In genomic region chr5:178152491-178153444, GRCh38 we compare ENCODE assay signal across 8 cellular contexts. TPM values are rescaled to one million over a fixed set of nuclear protein-coding genes. Genes with fewer than 3 reads are reported as not detected.
DNase-seq lines count a peak whose midpoint lies in the region; ATAC-seq, FAIRE-seq and TF ChIP-seq lines count a peak whose summit lies in the region.

No MANE protein-coding gene starts in this region.

- no peaks in the 10 kb centered on the region for H4K20me1 ChIP-seq in GM12878 (ENCODE audit: control insufficient read depth, insufficient read depth)

- H3K9ac ChIP-seq in GM12878 (ENCODE audit: control insufficient read depth, insufficient read depth, low read length) (peak overlapping the region; percentile 84), mesenchymal stem cell (ENCODE audit: low read length) (peak overlapping the region; percentile 97)

- H3K36me3 ChIP-seq in heart left ventricle, result peaks cover 0 to 40% (median 36%) of the 10 kb centered on the region in 9 donors
- peaks cover 16 to 21% of the 10 kb centered on the region in 2 experiments; a peak in 3 of 4 replicates for H3K36me3 ChIP-seq in GM12878 (ENCODE audit: control insufficient read depth in 2 of 2, insufficient read depth in 2 of 2, low read length in 1 of 2)
- peaks cover 37 to 47% of the 10 kb centered on the region in 2 experiments for H3K36me3 ChIP-seq in mesenchymal stem cell (ENCODE audit: control insufficient read depth in 1 of 2, insufficient read depth in 2 of 2, low read depth in 1 of 2, low read length in 2 of 2)
- H3K36me3 ChIP-seq in uterus, result no peaks in the 10 kb centered on the region

- H2BK15ac ChIP-seq in mesenchymal stem cell (ENCODE audit: low read depth, poor library complexity, severe bottlenecking), result no peak overlapping the region

- H4K8ac ChIP-seq in mesenchymal stem cell (ENCODE audit: low read length), result peak overlapping the region; percentile 27

- TF ChIP-seq CTCF in heart left ventricle (IDR thresholded peaks at IDR 0.05) (no peak), GM12878 (IDR thresholded peaks at IDR 0.05 in 2 of 3, conservative IDR thresholded peaks at IDR 0.05 in 1 of 3; ENCODE audit: control insufficient read depth in 2 of 3, extremely low read depth in 1 of 3, insufficient read depth in 1 of 3, low read depth in 3 of 3, low read length in 3 of 3) (no peak), uterus (IDR thresholded peaks at IDR 0.05) (no peak)

- no peak overlapping the region for H2AFZ ChIP-seq in GM12878 (ENCODE audit: control insufficient read depth, low read depth, low read length)
- no peak overlapping the region for H2AFZ ChIP-seq in mesenchymal stem cell (ENCODE audit: low read depth, low read length)

- peaks cover 35% of the 10 kb centered on the region for H3K79me1 ChIP-seq in mesenchymal stem cell (replicated peaks; ENCODE audit: low read length, poor library complexity, severe bottlenecking)

- WGBS in heart left ventricle, 4 donors, result 44 to 57% (median 52%) methylated on average over 26 to 31 of the region's 31 CpGs
- WGBS in GM12878 (ENCODE audit: insufficient coverage, insufficient replicate concordance, low lambda C conversion rate, missing lambda C conversion rate), result 47% methylated on average over 31 of the region's 31 CpGs
- 61% methylated on average over 29 of the region's 31 CpGs for WGBS in mesenchymal stem cell

- H2BK120ac ChIP-seq in mesenchymal stem cell (ENCODE audit: low read depth, low read length), result no peak overlapping the region

- no peak for TF ChIP-seq RAD21 in GM12878 (IDR thresholded peaks at IDR 0.05; ENCODE audit: insufficient read depth, low read depth, low read length)

- H2BK12ac ChIP-seq in mesenchymal stem cell (ENCODE audit: low read length in 2 of 2), result no peak overlapping the region

- peak overlapping the region; percentile 15 for H2AK5ac ChIP-seq in mesenchymal stem cell (ENCODE audit: low read length, severe bottlenecking)

- ATAC-seq in heart left ventricle (no peak), Right ventricle myocardium superior (ENCODE audit: poor library complexity) (no peak), GM12878 (no peak; the same call in 2 of the 3 replicates), GM21737 (IDR thresholded peaks at IDR 0.05; ENCODE audit: unreplicated experiment) (no peak), HG03571 (IDR thresholded peaks at IDR 0.05; ENCODE audit: unreplicated experiment) (no peak)

- H2BK5ac ChIP-seq in mesenchymal stem cell (ENCODE audit: low read depth, low read length, poor library complexity, severe bottlenecking), result no peak overlapping the region

- BruUV-seq in GM12878 (replicated peaks; lab: Mats Ljungman, UMichigan), result no TSS peak

- no peaks in the 10 kb centered on the region for H3K27me3 ChIP-seq in heart left ventricle
- no peaks in the 10 kb centered on the region for H3K27me3 ChIP-seq in GM12878 (replicated peaks in 1 of 2; ENCODE audit: control insufficient read depth in 2 of 2, insufficient read depth in 2 of 2, low read length in 1 of 2)
- no peaks in the 10 kb centered on the region for H3K27me3 ChIP-seq in mesenchymal stem cell (ENCODE audit: control insufficient read depth in 1 of 2, insufficient read depth in 1 of 2, low read length in 2 of 2)
- no peaks in the 10 kb centered on the region for H3K27me3 ChIP-seq in uterus

- H3K4me1 ChIP-seq in heart left ventricle (peaks cover 6 to 28% (median 17%) of the 10 kb centered on the region in 12 donors), GM12878 (ENCODE audit: control insufficient read depth, insufficient read depth, low read length) (peaks cover 7% of the 10 kb centered on the region; the same call in 1 of the 2 replicates), mesenchymal stem cell (ENCODE audit: control insufficient read depth, insufficient read depth, low read depth, low read length) (peaks cover 13% of the 10 kb centered on the region), uterus (no peaks in the 10 kb centered on the region)

- CTCF ChIA-PET in GM12878 (lab: Yijun Ruan, JAX), result interaction anchor here (0.7 to 13.8 kb wide), 8 partner anchors 10 to 76 kb away, joined by 3 to 183 read pairs (median 4); no protein-coding TSS in a partner anchor

- H3K27ac ChIP-seq in heart left ventricle (peak overlapping the region in 8 of 12 donors; percentile 41 to 83 (median 74)), GM12878 (ENCODE audit: control insufficient read depth, insufficient read depth) (peak overlapping the region; percentile 67), mesenchymal stem cell (ENCODE audit: low read length, poor library complexity, severe bottlenecking) (no peak overlapping the region), uterus (peak overlapping the region; percentile 62 to 76)

- RAD21 ChIA-PET in GM12878 (lab: Charles Lee; ENCODE audit: unreplicated experiment), result interaction anchor here (0.6 to 1.3 kb wide), 5 partner anchors 21 to 592 kb away, joined by 3 to 10 read pairs (median 3); no protein-coding TSS in a partner anchor

- POLR2A ChIA-PET in GM12878 (lab: Charles Lee), result interaction anchor here (0.7 to 2.1 kb wide), 4 partner anchors 9 to 51 kb away, joined by 3 to 8 read pairs (median 4); partner anchors contain the start of gene HNRNPAB

- no peak for DNase-seq in heart left ventricle
- no peak for DNase-seq in Right ventricle myocardium superior
- no peak for DNase-seq in GM12878 (ENCODE audit: low read depth, low spot score)
- peak; percentile 19 for DNase-seq in mesenchymal stem cell
- DNase-seq in uterus, result no peak
- no peak for DNase-seq in T1000 (lab: John Stamatoyannopoulos, UW)

- peak overlapping the region; percentile 89 for H3K4me2 ChIP-seq in GM12878 (ENCODE audit: control insufficient read depth, insufficient read depth)
- peak overlapping the region; percentile 90 for H3K4me2 ChIP-seq in mesenchymal stem cell (ENCODE audit: low read length, poor library complexity, severe bottlenecking)

- no peaks in the 10 kb centered on the region for H3K9me3 ChIP-seq in heart left ventricle
- H3K9me3 ChIP-seq in GM12878 (replicated peaks; ENCODE audit: control insufficient read depth, insufficient read depth, low read length), result no peaks in the 10 kb centered on the region
- no peaks in the 10 kb centered on the region for H3K9me3 ChIP-seq in mesenchymal stem cell (ENCODE audit: control insufficient read depth, low read length)
- H3K9me3 ChIP-seq in uterus, result no peaks in the 10 kb centered on the region

- H3K4me3 ChIP-seq in heart left ventricle (peak overlapping the region; percentile 57 to 97 (median 84)), GM12878 (peak overlapping the region; percentile 89), mesenchymal stem cell (ENCODE audit: insufficient read depth in 1 of 2, low read depth in 1 of 2, low read length in 2 of 2) (peak overlapping the region; percentile 93 to 98), uterus (peak overlapping the region; percentile 67 to 82)

- in situ Hi-C loops in GM12878 (cut with MboI), result no loop called here

- H3K79me2 ChIP-seq in GM12878 (ENCODE audit: control insufficient read depth, insufficient read depth, low read length), result peaks cover 15% of the 10 kb centered on the region

- no peak overlapping the region for H3K14ac ChIP-seq in mesenchymal stem cell (ENCODE audit: low read length in 2 of 2)

- no peak overlapping the region for H3K18ac ChIP-seq in mesenchymal stem cell (ENCODE audit: low read depth in 1 of 2, low read length in 2 of 2)

- no peak for FAIRE-seq in GM12878 (lab: Jason Lieb, UNC)

- intact Hi-C loops in heart left ventricle (cut with DNase I), result loop anchor here in 1 of 10 donors (2.0 kb wide), 1 partner anchor 22 kb away; the partner anchor contains the start of gene RMND5B
- intact Hi-C loops in Right ventricle myocardium superior (cut with DNase I), result no loop called here
- intact Hi-C loops in GM12878 (cut with micrococcal nuclease; ENCODE audit: unreplicated experiment), result no loop called here
- intact Hi-C loops in uterus (cut with DNase I; ENCODE audit: low total_unique reads), result no loop called here

- H3K23ac ChIP-seq in mesenchymal stem cell (ENCODE audit: low read length in 2 of 2), result no peak overlapping the region

- H4K91ac ChIP-seq in mesenchymal stem cell (ENCODE audit: low read length), result no peak overlapping the region

- TF ChIP-seq EP300 in GM12878 (IDR thresholded peaks at IDR 0.05; ENCODE audit: borderline replicate concordance in 1 of 2, control insufficient read depth in 1 of 2, low read depth in 2 of 2, low read length in 2 of 2), result no peak

- TF ChIP-seq POLR2A in heart left ventricle (IDR thresholded peaks at IDR 0.05) (no peak), GM12878 (IDR thresholded peaks at IDR 0.05; ENCODE audit: low read depth, low read length) (no peak), uterus (IDR thresholded peaks at IDR 0.05) (no peak)

- peak overlapping the region in 1 of 2 experiments; percentile 33 for H3K4ac ChIP-seq in mesenchymal stem cell (ENCODE audit: low read depth in 1 of 2, low read length in 2 of 2)

- SMC1A ChIA-PET in GM12878 (lab: Charles Lee; ENCODE audit: uncharacterized antibody, unreplicated experiment), result interaction anchor here (0.6 to 1.9 kb wide), 5 partner anchors 29 to 83 kb away, joined by 3 to 6 read pairs (median 3); no protein-coding TSS in a partner anchor

RNA-seq across cellular contexts. Expression of gene NHP2, which starts 0.9 kb away (rescaled TPM):
- 100 to 1,000 TPM in 3 of 9 donors, 10 to 100 TPM in 6; 60.9 to 196 (median 75.2) TPM for total RNA-seq in heart left ventricle
- 100 to 1,000 TPM in 1 of 2 donors, 10 to 100 TPM in 1; 92.0 to 320 TPM for polyA plus RNA-seq in heart left ventricle
- 75.7 TPM for total RNA-seq in Right ventricle myocardium superior
- total RNA-seq in GM12878 (2013; cell fraction: nucleolus; rRNA removed), result 53.0 and 54.1 TPM in 2 replicates
- 284 and 305 TPM in 2 replicates for total RNA-seq in GM12878 (2014; rRNA removed)
- 132 and 163 TPM in 2 replicates for total RNA-seq in GM12878 (2014; rRNA removed; fragmentation: Illumina TruSeq; extraction: Trizol)
- total RNA-seq in GM12878 (2021), result 233 TPM in 2 replicates
- 141 TPM for polyA plus RNA-seq in GM12878 (2011; ENCODE audit: low read depth)
- 112 and 130 TPM in 2 replicates for polyA plus RNA-seq in GM12878 (2011; rRNA removed)
- polyA plus RNA-seq in GM12878 (2011; cell fraction: cytosol; rRNA removed), result 200 and 227 TPM in 2 replicates
- polyA plus RNA-seq in GM12878 (2011; cell fraction: nucleus; rRNA removed), result 129 and 130 TPM in 2 replicates
- 153 and 166 TPM in 2 replicates for polyA plus RNA-seq in GM12878 (2012)
- 46.4 and 97.3 TPM in 2 replicates for polyA plus RNA-seq in GM12878 (2014; fragmentation: Illumina TruSeq; extraction: Trizol)
- polyA plus RNA-seq in GM12878 (2014; fragmentation: Nextera tagmentation; extraction: Ambion mirVana), result 100 to 1,000 TPM in 1 of 2 experiments, 10 to 100 TPM in 1; 39.2 to 127 TPM
- polyA plus RNA-seq in GM12878 (2014; rRNA removed), result 277 and 301 TPM in 2 replicates
- 100 to 1,000 TPM; 485 to 513 TPM for polyA plus RNA-seq in GM12878 (2016; fragmentation: Nextera tagmentation; extraction: Ambion mirVana)
- polyA minus RNA-seq in GM12878 (2011; rRNA and poly(A)+ RNA removed), result 50.3 and 72.8 TPM in 2 replicates
- 57.3 and 62.9 TPM in 2 replicates for polyA minus RNA-seq in GM12878 (2011; cell fraction: cytosol; rRNA and poly(A)+ RNA removed)
- polyA minus RNA-seq in GM12878 (2011; cell fraction: nucleus; rRNA and poly(A)+ RNA removed), result 35.5 and 50.4 TPM in 2 replicates
- 114 TPM for polyA plus RNA-seq in mesenchymal stem cell (2013, experiment 1 of 2)
- polyA plus RNA-seq in mesenchymal stem cell (2013, experiment 2 of 2), result 119 TPM
- 100 to 1,000 TPM in 3 of 4 donors, 10 to 100 TPM in 1; 83.4 to 180 (median 147) TPM for total RNA-seq in uterus

RNA-seq across cellular contexts. Expression of gene RMND5B, which starts 22.0 kb away (rescaled TPM):
- total RNA-seq in heart left ventricle (10 to 100 TPM; 26.4 to 42.2 (median 32.7) TPM), Right ventricle myocardium superior (33.7 TPM), GM12878 (2014; rRNA removed) (25.8 and 27.6 TPM in 2 replicates), GM12878 (2014; rRNA removed; fragmentation: Illumina TruSeq; extraction: Trizol) (16.7 and 16.8 TPM in 2 replicates), GM12878 (2021) (37.5 and 39.6 TPM in 2 replicates), uterus (10 to 100 TPM; 29.7 to 52.3 (median 39.9) TPM)
- polyA plus RNA-seq in heart left ventricle (10 to 100 TPM; 29.9 to 40.4 TPM), GM12878 (2011; rRNA removed) (20.0 and 34.3 TPM in 2 replicates), GM12878 (2014; fragmentation: Illumina TruSeq; extraction: Trizol) (11.2 and 19.0 TPM in 2 replicates), GM12878 (2014; fragmentation: Nextera tagmentation; extraction: Ambion mirVana) (1 to 10 TPM; 1.6 to 4.0 TPM), GM12878 (2014; rRNA removed) (36.2 and 39.5 TPM in 2 replicates), GM12878 (2016; fragmentation: Nextera tagmentation; extraction: Ambion mirVana) (10 to 100 TPM; 50.4 to 50.7 TPM)
- 42.9 and 49.4 TPM in 2 replicates for total RNA-seq in GM12878 (2013; cell fraction: nucleolus; rRNA removed)
- 11.3 TPM for polyA plus RNA-seq in GM12878 (2011; ENCODE audit: low read depth)
- polyA plus RNA-seq in GM12878 (2011; cell fraction: cytosol; rRNA removed), result 43.0 and 46.1 TPM in 2 replicates
- polyA plus RNA-seq in GM12878 (2011; cell fraction: nucleus; rRNA removed), result 62.1 and 65.1 TPM in 2 replicates
- polyA plus RNA-seq in GM12878 (2012), result 23.8 and 24.3 TPM in 2 replicates
- polyA minus RNA-seq in GM12878 (2011; rRNA and poly(A)+ RNA removed), result 38.7 and 46.0 TPM in 2 replicates
- polyA minus RNA-seq in GM12878 (2011; cell fraction: cytosol; rRNA and poly(A)+ RNA removed), result 12.4 and 14.0 TPM in 2 replicates
- 20.8 and 39.0 TPM in 2 replicates for polyA minus RNA-seq in GM12878 (2011; cell fraction: nucleus; rRNA and poly(A)+ RNA removed)
- 14.0 TPM for polyA plus RNA-seq in mesenchymal stem cell (2013, experiment 1 of 2)
- 14.1 TPM for polyA plus RNA-seq in mesenchymal stem cell (2013, experiment 2 of 2)

RNA-seq across cellular contexts. Expression of gene GMCL2, which starts 34.4 kb away (rescaled TPM):
- total RNA-seq in heart left ventricle (not detected), Right ventricle myocardium superior (not detected), GM12878 (2014; rRNA removed) (not detected in 2 replicates), GM12878 (2014; rRNA removed; fragmentation: Illumina TruSeq; extraction: Trizol) (not detected in 2 replicates), GM12878 (2021) (not detected in 2 replicates), uterus (not detected)
- polyA plus RNA-seq in heart left ventricle (not detected), GM12878 (2011; rRNA removed) (0.04 TPM in 1 of 2 replicates, not detected in the other), GM12878 (2014; fragmentation: Illumina TruSeq; extraction: Trizol) (not detected in 2 replicates), GM12878 (2014; fragmentation: Nextera tagmentation; extraction: Ambion mirVana) (not detected), GM12878 (2014; rRNA removed) (not detected in 2 replicates), GM12878 (2016; fragmentation: Nextera tagmentation; extraction: Ambion mirVana) (under 1 TPM in 1 of 2 experiments, not detected in 1; 0.07 TPM)
- not detected in 2 replicates for total RNA-seq in GM12878 (2013; cell fraction: nucleolus; rRNA removed)
- polyA plus RNA-seq in GM12878 (2011; ENCODE audit: low read depth), result not detected
- not detected in 2 replicates for polyA plus RNA-seq in GM12878 (2011; cell fraction: cytosol; rRNA removed)
- polyA plus RNA-seq in GM12878 (2011; cell fraction: nucleus; rRNA removed), result not detected in 2 replicates
- not detected in 2 replicates for polyA plus RNA-seq in GM12878 (2012)
- not detected in 2 replicates for polyA minus RNA-seq in GM12878 (2011; rRNA and poly(A)+ RNA removed)
- not detected in 2 replicates for polyA minus RNA-seq in GM12878 (2011; cell fraction: cytosol; rRNA and poly(A)+ RNA removed)
- not detected in 2 replicates for polyA minus RNA-seq in GM12878 (2011; cell fraction: nucleus; rRNA and poly(A)+ RNA removed)
- not detected for polyA plus RNA-seq in mesenchymal stem cell (2013, experiment 1 of 2)
- not detected for polyA plus RNA-seq in mesenchymal stem cell (2013, experiment 2 of 2)

RNA-seq across cellular contexts. Expression of gene N4BP3, which starts 39.4 kb away (rescaled TPM):
- 1 to 10 TPM; 1.9 to 6.6 (median 2.1) TPM for total RNA-seq in heart left ventricle
- 1 to 10 TPM; 2.9 to 4.6 TPM for polyA plus RNA-seq in heart left ventricle
- total RNA-seq in Right ventricle myocardium superior, result 2.7 TPM
- 49.3 and 55.0 TPM in 2 replicates for total RNA-seq in GM12878 (2013; cell fraction: nucleolus; rRNA removed)
- total RNA-seq in GM12878 (2014; rRNA removed), result 10.0 and 10.2 TPM in 2 replicates
- total RNA-seq in GM12878 (2014; rRNA removed; fragmentation: Illumina TruSeq; extraction: Trizol), result 3.9 and 4.0 TPM in 2 replicates
- 11.4 and 13.0 TPM in 2 replicates for total RNA-seq in GM12878 (2021)
- polyA plus RNA-seq in GM12878 (2011; ENCODE audit: low read depth), result 1.4 TPM
- polyA plus RNA-seq in GM12878 (2011; rRNA removed), result 4.6 and 8.3 TPM in 2 replicates
- 10.4 and 11.5 TPM in 2 replicates for polyA plus RNA-seq in GM12878 (2011; cell fraction: cytosol; rRNA removed)
- 29.0 and 31.8 TPM in 2 replicates for polyA plus RNA-seq in GM12878 (2011; cell fraction: nucleus; rRNA removed)
- polyA plus RNA-seq in GM12878 (2012), result 3.5 and 6.0 TPM in 2 replicates
- 1.3 and 2.5 TPM in 2 replicates for polyA plus RNA-seq in GM12878 (2014; fragmentation: Illumina TruSeq; extraction: Trizol)
- polyA plus RNA-seq in GM12878 (2014; fragmentation: Nextera tagmentation; extraction: Ambion mirVana), result under 1 TPM; 0.06 to 0.27 TPM
- polyA plus RNA-seq in GM12878 (2014; rRNA removed), result 9.3 and 10.3 TPM in 2 replicates
- 1 to 10 TPM; 3.7 to 4.6 TPM for polyA plus RNA-seq in GM12878 (2016; fragmentation: Nextera tagmentation; extraction: Ambion mirVana)
- polyA minus RNA-seq in GM12878 (2011; rRNA and poly(A)+ RNA removed), result 5.0 and 14.3 TPM in 2 replicates
- polyA minus RNA-seq in GM12878 (2011; cell fraction: cytosol; rRNA and poly(A)+ RNA removed), result 5.1 and 6.3 TPM in 2 replicates
- polyA minus RNA-seq in GM12878 (2011; cell fraction: nucleus; rRNA and poly(A)+ RNA removed), result 12.8 and 16.0 TPM in 2 replicates
- 0.01 TPM for polyA plus RNA-seq in mesenchymal stem cell (2013, experiment 1 of 2)
- polyA plus RNA-seq in mesenchymal stem cell (2013, experiment 2 of 2), result 0.01 TPM
- 1 to 10 TPM in 3 of 4 donors, under 1 TPM in 1; 0.59 to 9.6 (median 1.6) TPM for total RNA-seq in uterus

RNA-seq across cellular contexts. Expression of gene HNRNPAB, which starts 51.6 kb away (rescaled TPM):
- 100 to 1,000 TPM in 3 of 9 donors, 10 to 100 TPM in 6; 64.2 to 139 (median 85.7) TPM for total RNA-seq in heart left ventricle
- 100 to 1,000 TPM; 109 to 150 TPM for polyA plus RNA-seq in heart left ventricle
- total RNA-seq in Right ventricle myocardium superior, result 83.4 TPM
- total RNA-seq in GM12878 (2013; cell fraction: nucleolus; rRNA removed), result 21.9 and 24.9 TPM in 2 replicates
- total RNA-seq in GM12878 (2014; rRNA removed), result 120 and 134 TPM in 2 replicates
- total RNA-seq in GM12878 (2014; rRNA removed; fragmentation: Illumina TruSeq; extraction: Trizol), result 167 and 175 TPM in 2 replicates
- total RNA-seq in GM12878 (2021), result 311 and 330 TPM in 2 replicates
- polyA plus RNA-seq in GM12878 (2011; ENCODE audit: low read depth), result 118 TPM
- polyA plus RNA-seq in GM12878 (2011; rRNA removed), result 193 and 198 TPM in 2 replicates
- polyA plus RNA-seq in GM12878 (2011; cell fraction: cytosol; rRNA removed), result 148 and 169 TPM in 2 replicates
- polyA plus RNA-seq in GM12878 (2011; cell fraction: nucleus; rRNA removed), result 78.5 and 127 TPM in 2 replicates
- 119 and 164 TPM in 2 replicates for polyA plus RNA-seq in GM12878 (2012)
- polyA plus RNA-seq in GM12878 (2014; fragmentation: Illumina TruSeq; extraction: Trizol), result 262 and 268 TPM in 2 replicates
- 10 to 100 TPM; 42.3 to 77.6 TPM for polyA plus RNA-seq in GM12878 (2014; fragmentation: Nextera tagmentation; extraction: Ambion mirVana)
- 299 and 332 TPM in 2 replicates for polyA plus RNA-seq in GM12878 (2014; rRNA removed)
- 100 to 1,000 TPM; 269 to 302 TPM for polyA plus RNA-seq in GM12878 (2016; fragmentation: Nextera tagmentation; extraction: Ambion mirVana)
- polyA minus RNA-seq in GM12878 (2011; rRNA and poly(A)+ RNA removed), result 56.9 and 60.6 TPM in 2 replicates
- 39.2 and 49.7 TPM in 2 replicates for polyA minus RNA-seq in GM12878 (2011; cell fraction: cytosol; rRNA and poly(A)+ RNA removed)
- 21.6 and 37.5 TPM in 2 replicates for polyA minus RNA-seq in GM12878 (2011; cell fraction: nucleus; rRNA and poly(A)+ RNA removed)
- 114 TPM for polyA plus RNA-seq in mesenchymal stem cell (2013, experiment 1 of 2)
- polyA plus RNA-seq in mesenchymal stem cell (2013, experiment 2 of 2), result 110 TPM
- 100 to 1,000 TPM in 1 of 4 donors, 10 to 100 TPM in 3; 45.1 to 112 (median 73.4) TPM for total RNA-seq in uterus
